Comparison of ENCODE assay signal across 8 cellular contexts in genomic region chr22:23402275-23403151, GRCh38.
A peak's percentile ranks its signal among the peaks of the same experiment; 100 is the strongest.
DNase-seq lines count a peak whose midpoint lies in the region; ATAC-seq, FAIRE-seq and TF ChIP-seq lines count a peak whose summit lies in the region.

No MANE protein-coding gene starts in this region.

- no peak for ATAC-seq in HG03095 (IDR thresholded peaks at IDR 0.05; ENCODE audit: unreplicated experiment)

- peak overlapping the region; percentile 82 for H3K4me2 ChIP-seq in KMS-11

- CTCF ChIA-PET in AG04449 (lab: Yijun Ruan, JAX), result no interaction called here

- H3K4me3 ChIP-seq in AG04449 (ENCODE audit: low read depth, low read length), result peak overlapping the region; percentile 3; the same call in 1 of the 2 replicates
- no peak overlapping the region for H3K4me3 ChIP-seq in KMS-11 (IDR thresholded peaks at IDR 0.05; ENCODE audit: insufficient read depth, low read depth, low read length)
- peak overlapping the region; percentile 29 for H3K4me3 ChIP-seq in bronchial epithelial cell (ENCODE audit: low read depth, low read length)

- H3K27me3 ChIP-seq in KMS-11 (ENCODE audit: insufficient read depth, low read depth), result no peaks in the 10 kb centered on the region
- H3K27me3 ChIP-seq in bronchial epithelial cell (ENCODE audit: control insufficient read depth, insufficient read depth, low read length), result no peaks in the 10 kb centered on the region

- peak; percentile 66 for TF ChIP-seq CTCF in AG04449 (IDR thresholded peaks at IDR 0.05; ENCODE audit: insufficient read depth, low read length, missing control alignments)
- TF ChIP-seq CTCF in KMS-11 (conservative IDR thresholded peaks at IDR 0.05; ENCODE audit: low read depth, low read length), result peak; percentile 47; the same call in 1 of the 2 replicates
- TF ChIP-seq CTCF in bronchial epithelial cell (IDR thresholded peaks at IDR 0.05; ENCODE audit: insufficient read depth, low read length, severe bottlenecking), result peak; percentile 76

- POLR2A ChIA-PET in AG04449 (lab: Yijun Ruan, JAX), result no interaction called here

- H3K4me1 ChIP-seq in KMS-11 (ENCODE audit: low read depth, poor library complexity, severe bottlenecking), result peaks cover 4% of the 10 kb centered on the region

- no peak for FAIRE-seq in GM18507 (lab: Jason Lieb, UNC)
- FAIRE-seq in bronchial epithelial cell (lab: Jason Lieb, UNC), result no peak

- DNase-seq in AG04449 (ENCODE audit: low read depth, low spot score) (no peak), GM18507 (ENCODE audit: extremely low spot score, insufficient read length, low read depth) (peak; percentile 42), SW480 (ENCODE audit: low spot score) (peak; percentile 83), bronchial epithelial cell (ENCODE audit: low read depth) (peak; percentile 54), islet precursor cell (peak; percentile 95)
- peak; percentile 18 for DNase-seq in stimulated activated CD4-positive, alpha-beta T cell treated with anti-CD3 and anti-CD28 coated beads, Interleukin-2, amount 100 ng/mL, for 4 hours (ENCODE audit: low read depth)

- no peaks in the 10 kb centered on the region for H3K79me2 ChIP-seq in KMS-11 (ENCODE audit: insufficient read depth, low read depth)

- H2AFZ ChIP-seq in KMS-11 (ENCODE audit: low read depth), result peak overlapping the region; percentile 78

- no peaks in the 10 kb centered on the region for H4K20me1 ChIP-seq in KMS-11 (ENCODE audit: insufficient read depth)

- H3K36me3 ChIP-seq in KMS-11 (ENCODE audit: insufficient read depth) (no peaks in the 10 kb centered on the region), bronchial epithelial cell (ENCODE audit: control insufficient read depth, insufficient read depth, low read length) (no peaks in the 10 kb centered on the region)

- H3K27ac ChIP-seq in KMS-11, result no peak overlapping the region

- H3K9ac ChIP-seq in KMS-11, result peak overlapping the region; percentile 58; the same call in 1 of the 2 replicates
